Comparison of ENCODE assay signal across 1 cellular context in the genomic region with DNA sequence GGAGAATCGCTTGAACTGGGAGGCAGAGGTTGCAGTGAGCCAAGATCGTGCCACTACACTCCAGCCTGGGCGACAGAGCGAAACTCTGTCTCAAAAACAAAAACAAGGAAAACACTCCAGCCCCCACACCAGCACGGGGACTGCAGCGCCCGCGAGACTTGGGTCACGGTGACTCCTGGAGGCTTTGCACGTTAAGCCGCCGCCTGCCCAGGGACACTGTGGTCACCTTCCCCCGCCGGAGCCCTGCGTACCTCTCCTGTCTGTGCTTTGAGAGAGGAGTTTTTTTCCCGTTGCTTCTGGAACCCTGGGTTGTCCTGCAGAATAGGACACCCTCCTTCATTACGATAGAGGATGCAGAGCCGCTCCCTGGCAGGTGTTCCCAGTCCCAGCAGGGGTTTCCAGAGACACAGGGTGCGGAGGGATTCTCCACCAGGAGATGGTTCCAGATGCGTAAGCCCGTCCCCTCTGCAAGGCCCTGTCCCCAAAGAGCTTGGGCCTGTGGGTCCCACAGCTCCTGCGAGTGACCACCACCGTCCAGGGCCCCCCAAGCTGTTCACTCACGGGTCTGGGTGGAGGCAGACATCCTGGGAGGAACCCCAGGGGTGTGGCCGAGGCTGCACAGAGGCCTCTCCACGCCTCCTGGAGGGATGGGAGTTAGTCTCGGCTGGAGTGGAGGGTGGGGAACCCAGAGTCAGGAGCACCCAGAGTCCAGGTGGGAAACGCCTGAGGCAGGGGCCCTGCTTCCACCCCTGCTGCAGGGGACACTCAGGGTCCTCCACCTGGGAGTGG.
TF ChIP-seq lines count a peak whose summit lies in the region.

No MANE protein-coding gene starts in this region.

TF ChIP-seq in IMR-90, 13 proteins besides CTCF, POLR2A, EP300 and RAD21:
- TF ChIP-seq MAFK (IDR thresholded peaks at IDR 0.05; ENCODE audit: low read depth, low read length) (no peak), RFX5 (IDR thresholded peaks at IDR 0.05; ENCODE audit: low read depth, low read length) (no peak), FOS (IDR thresholded peaks at IDR 0.05; ENCODE audit: low read depth, low read length) (no peak), SMC3 (IDR thresholded peaks at IDR 0.05; ENCODE audit: low read depth, low read length) (no peak), CEBPB (IDR thresholded peaks at IDR 0.05; ENCODE audit: low read depth, low read length) (no peak), CHD1 (IDR thresholded peaks at IDR 0.05; ENCODE audit: low read depth, low read length) (no peak), NFE2L2 (IDR thresholded peaks at IDR 0.05; ENCODE audit: low read depth, low read length) (no peak)
- TF ChIP-seq, protein P1, sequence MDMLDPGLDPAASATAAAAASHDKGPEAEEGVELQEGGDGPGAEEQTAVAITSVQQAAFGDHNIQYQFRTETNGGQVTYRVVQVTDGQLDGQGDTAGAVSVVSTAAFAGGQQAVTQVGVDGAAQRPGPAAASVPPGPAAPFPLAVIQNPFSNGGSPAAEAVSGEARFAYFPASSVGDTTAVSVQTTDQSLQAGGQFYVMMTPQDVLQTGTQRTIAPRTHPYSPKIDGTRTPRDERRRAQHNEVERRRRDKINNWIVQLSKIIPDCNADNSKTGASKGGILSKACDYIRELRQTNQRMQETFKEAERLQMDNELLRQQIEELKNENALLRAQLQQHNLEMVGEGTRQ (IDR thresholded peaks at IDR 0.05; ENCODE audit: low read depth, low read length) = no peak
- TF ChIP-seq, protein P2, sequence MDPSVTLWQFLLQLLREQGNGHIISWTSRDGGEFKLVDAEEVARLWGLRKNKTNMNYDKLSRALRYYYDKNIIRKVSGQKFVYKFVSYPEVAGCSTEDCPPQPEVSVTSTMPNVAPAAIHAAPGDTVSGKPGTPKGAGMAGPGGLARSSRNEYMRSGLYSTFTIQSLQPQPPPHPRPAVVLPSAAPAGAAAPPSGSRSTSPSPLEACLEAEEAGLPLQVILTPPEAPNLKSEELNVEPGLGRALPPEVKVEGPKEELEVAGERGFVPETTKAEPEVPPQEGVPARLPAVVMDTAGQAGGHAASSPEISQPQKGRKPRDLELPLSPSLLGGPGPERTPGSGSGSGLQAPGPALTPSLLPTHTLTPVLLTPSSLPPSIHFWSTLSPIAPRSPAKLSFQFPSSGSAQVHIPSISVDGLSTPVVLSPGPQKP (IDR thresholded peaks at IDR 0.05; ENCODE audit: borderline replicate concordance, low read depth, low read length) = no peak
